Comparison of ENCODE assay signal across 20 cellular contexts in genomic region chr5:568809-569208, GRCh38. TPM values are rescaled to one million over a fixed set of nuclear protein-coding genes. Genes with fewer than 3 reads are reported as not detected.
DNase-seq lines count a peak whose midpoint lies in the region; ATAC-seq and TF ChIP-seq lines count a peak whose summit lies in the region.
"Had no signal": no experiment of that assay in that cellular context is flagged by ENCODE, and none has a peak within 500 bp of the region (broad histone marks: within the 10 kb centered on the region; RNA-seq: fewer than 3 reads in every experiment).

No MANE protein-coding gene starts in this region.

- no peak overlapping the region for H3K27ac ChIP-seq in RWPE2 (ENCODE audit: poor library complexity, severe bottlenecking)
- no peak overlapping the region for H3K27ac ChIP-seq in neuronal stem cell (replicated peaks; ENCODE audit: low read length)
- H3K27ac ChIP-seq in sigmoid colon = no peak overlapping the region
- H3K27ac ChIP-seq: GM23248, HL-60 had no signal

- ATAC-seq in activated CD8-positive, alpha-beta memory T cell treated with anti-CD3 and anti-CD28 coated beads, Interleukin-2, amount 10 ng/mL, durations not matched to agents 7 days and 5 days = no peak
- ATAC-seq in RWPE2 (ENCODE audit: low read depth) = no peak
- ATAC-seq in left lobe of liver = no peak
- ATAC-seq in activated T-helper 17 cell treated with anti-CD3 and anti-CD28 coated beads, Interleukin-2, amount 50 U/mL, for 72 hours (replicated peaks) = no peak

- H3K27ac Mint-ChIP-seq in activated CD8-positive, alpha-beta memory T cell treated with anti-CD3 and anti-CD28 coated beads, Interleukin-2, amount 10 ng/mL, durations not matched to agents 7 days and 5 days = no peak overlapping the region
- no peak overlapping the region for H3K27ac Mint-ChIP-seq in activated naive CD4-positive, alpha-beta T cell treated with anti-CD3 and anti-CD28 coated beads for 36 hours
- H3K27ac Mint-ChIP-seq in activated T-helper 17 cell treated with anti-CD3 and anti-CD28 coated beads, Interleukin-2, amount 50 U/mL, for 72 hours = no peak overlapping the region
- H3K27ac Mint-ChIP-seq: CD8-positive, alpha-beta memory T cell had no signal

- peaks cover 2% of the 10 kb centered on the region for H3K79me1 ChIP-seq in neuronal stem cell (ENCODE audit: low read depth, low read length)

- no peak for TF ChIP-seq EP300 in sigmoid colon (IDR thresholded peaks at IDR 0.05)

- H3K4me1 ChIP-seq in RWPE2 (ENCODE audit: insufficient read depth, poor library complexity, severe bottlenecking) (peaks cover 5% of the 10 kb centered on the region), neuronal stem cell (ENCODE audit: control insufficient read depth in 2 of 2, insufficient read depth in 1 of 2, low read depth in 1 of 2, low read length in 2 of 2) (no peaks in the 10 kb centered on the region), sigmoid colon (no peaks in the 10 kb centered on the region)

- H2AFZ ChIP-seq in neuronal stem cell (ENCODE audit: low read length) = no peak overlapping the region
- H2AFZ ChIP-seq: GM23248 had no signal

- H2BK15ac ChIP-seq in neuronal stem cell (ENCODE audit: low read length) = no peak overlapping the region

- no peak overlapping the region for H3K9ac ChIP-seq in neuronal stem cell (ENCODE audit: low read depth, low read length, poor library complexity)
- H3K9ac ChIP-seq: GM23248 had no signal

- no peak overlapping the region for H3K4me3 Mint-ChIP-seq in activated CD8-positive, alpha-beta memory T cell treated with anti-CD3 and anti-CD28 coated beads, Interleukin-2, amount 10 ng/mL, durations not matched to agents 7 days and 5 days
- no peak overlapping the region for H3K4me3 Mint-ChIP-seq in activated naive CD4-positive, alpha-beta T cell treated with anti-CD3 and anti-CD28 coated beads for 36 hours
- no peak overlapping the region for H3K4me3 Mint-ChIP-seq in activated T-helper 17 cell treated with anti-CD3 and anti-CD28 coated beads, Interleukin-2, amount 50 U/mL, for 72 hours
- H3K4me3 Mint-ChIP-seq: CD4-positive, CD25-positive, alpha-beta regulatory T cell; CD8-positive, alpha-beta memory T cell had no signal

- H3K4me3 ChIP-seq in RWPE2 (ENCODE audit: severe bottlenecking) (no peak overlapping the region), neuronal stem cell (ENCODE audit: low read length in 2 of 2) (peak overlapping the region in 1 of 2 donors; percentile 39), sigmoid colon (no peak overlapping the region)
- H3K4me3 ChIP-seq: GM23248 had no signal

- H2AK5ac ChIP-seq in neuronal stem cell (ENCODE audit: low read depth, low read length) = peak overlapping the region; percentile 70

- H4K91ac ChIP-seq in neuronal stem cell (ENCODE audit: low read depth, low read length, poor library complexity) = no peak overlapping the region

- CTCF ChIA-PET in activated CD8-positive, alpha-beta memory T cell treated with anti-CD3 and anti-CD28 coated beads, Interleukin-2, amount 10 ng/mL, durations not matched to agents 7 days and 5 days (lab: Charles Lee) = no interaction called here
- CTCF ChIA-PET in activated naive CD4-positive, alpha-beta T cell treated with anti-CD3 and anti-CD28 coated beads for 36 hours (lab: Charles Lee) = no interaction called here

- no peak overlapping the region for H4K8ac ChIP-seq in neuronal stem cell (ENCODE audit: low read depth, low read length)

- H3K36me3 Mint-ChIP-seq in activated CD8-positive, alpha-beta memory T cell treated with anti-CD3 and anti-CD28 coated beads, Interleukin-2, amount 10 ng/mL, durations not matched to agents 7 days and 5 days = no peaks in the 10 kb centered on the region
- no peaks in the 10 kb centered on the region for H3K36me3 Mint-ChIP-seq in activated naive CD4-positive, alpha-beta T cell treated with anti-CD3 and anti-CD28 coated beads for 36 hours (ENCODE audit: low read depth)
- H3K36me3 Mint-ChIP-seq in activated T-helper 17 cell treated with anti-CD3 and anti-CD28 coated beads, Interleukin-2, amount 50 U/mL, for 72 hours (ENCODE audit: low read depth) = no peaks in the 10 kb centered on the region
- H3K36me3 Mint-ChIP-seq: CD4-positive, CD25-positive, alpha-beta regulatory T cell; CD8-positive, alpha-beta memory T cell had no signal

- no peak overlapping the region for H2BK5ac ChIP-seq in neuronal stem cell (ENCODE audit: low read length)

- peak; percentile 23 for DNase-seq in activated CD8-positive, alpha-beta memory T cell treated with anti-CD3 and anti-CD28 coated beads, Interleukin-2, amount 10 ng/mL, durations not matched to agents 7 days and 5 days
- DNase-seq in activated CD8-positive, alpha-beta memory T cell treated with anti-CD3 and anti-CD28 coated beads for 24 hours = no peak
- peak; percentile 68 for DNase-seq in RWPE2 (ENCODE audit: low spot score)
- DNase-seq in neuronal stem cell (ENCODE audit: low spot score) = no peak
- peak; percentile 40 for DNase-seq in sigmoid colon
- no peak for DNase-seq in activated naive CD4-positive, alpha-beta T cell treated with anti-CD3 and anti-CD28 coated beads for 36 hours
- DNase-seq in left lobe of liver (ENCODE audit: low spot score) = no peak
- DNase-seq: 8988T; C1 segment of cervical spinal cord; CD4-positive, CD25-positive, alpha-beta regulatory T cell; CD8-positive, alpha-beta memory T cell; COR-L47; DMS 273 treated with DMSO at 0.1 percent for 48 hours; DMS53; DND-41; EL; GM23248; HCEC 1CT had no signal

- no peaks in the 10 kb centered on the region for H3K9me3 Mint-ChIP-seq in activated CD8-positive, alpha-beta memory T cell treated with anti-CD3 and anti-CD28 coated beads, Interleukin-2, amount 10 ng/mL, durations not matched to agents 7 days and 5 days (ENCODE audit: low read depth)
- H3K9me3 Mint-ChIP-seq in activated naive CD4-positive, alpha-beta T cell treated with anti-CD3 and anti-CD28 coated beads for 36 hours = no peaks in the 10 kb centered on the region
- H3K9me3 Mint-ChIP-seq in activated T-helper 17 cell treated with anti-CD3 and anti-CD28 coated beads, Interleukin-2, amount 50 U/mL, for 72 hours = no peaks in the 10 kb centered on the region
- H3K9me3 Mint-ChIP-seq: CD8-positive, alpha-beta memory T cell had no signal

- no peak overlapping the region for H2BK120ac ChIP-seq in neuronal stem cell (ENCODE audit: low read depth, low read length)

- no peaks in the 10 kb centered on the region for H3K36me3 ChIP-seq in RWPE2 (ENCODE audit: low read depth)
- no peaks in the 10 kb centered on the region for H3K36me3 ChIP-seq in neuronal stem cell (replicated peaks in 1 of 2; ENCODE audit: control insufficient read depth in 2 of 2, insufficient read depth in 2 of 2, low read length in 2 of 2)
- H3K36me3 ChIP-seq in sigmoid colon = no peaks in the 10 kb centered on the region

- no peak for TF ChIP-seq POLR2A in sigmoid colon (IDR thresholded peaks at IDR 0.05)

- H3K27me3 ChIP-seq in RWPE2 (ENCODE audit: insufficient read depth, poor library complexity, severe bottlenecking) (peaks cover 63% of the 10 kb centered on the region), neuronal stem cell (ENCODE audit: control insufficient read depth in 3 of 3, insufficient read depth in 3 of 3, low read depth in 1 of 3, low read length in 3 of 3) (peaks cover 0 to 55% (median 12%) of the 10 kb centered on the region in 3 experiments), sigmoid colon (peaks cover 5 to 56% (median 16%) of the 10 kb centered on the region in 3 donors)

- H3K4me2 ChIP-seq in neuronal stem cell (ENCODE audit: insufficient read depth, low read length, poor library complexity, severe bottlenecking) = no peak overlapping the region

- peak overlapping the region; percentile 80 for H3K18ac ChIP-seq in neuronal stem cell (ENCODE audit: low read length)

- H3K4me1 Mint-ChIP-seq in activated CD8-positive, alpha-beta memory T cell treated with anti-CD3 and anti-CD28 coated beads, Interleukin-2, amount 10 ng/mL, durations not matched to agents 7 days and 5 days = no peaks in the 10 kb centered on the region
- no peaks in the 10 kb centered on the region for H3K4me1 Mint-ChIP-seq in activated naive CD4-positive, alpha-beta T cell treated with anti-CD3 and anti-CD28 coated beads for 36 hours (ENCODE audit: low read depth)
- H3K4me1 Mint-ChIP-seq in activated T-helper 17 cell treated with anti-CD3 and anti-CD28 coated beads, Interleukin-2, amount 50 U/mL, for 72 hours = no peaks in the 10 kb centered on the region
- H3K4me1 Mint-ChIP-seq: CD8-positive, alpha-beta memory T cell had no signal

- peaks cover 16% of the 10 kb centered on the region for H3K27me3 Mint-ChIP-seq in activated CD8-positive, alpha-beta memory T cell treated with anti-CD3 and anti-CD28 coated beads, Interleukin-2, amount 10 ng/mL, durations not matched to agents 7 days and 5 days
- peaks cover 15% of the 10 kb centered on the region for H3K27me3 Mint-ChIP-seq in activated naive CD4-positive, alpha-beta T cell treated with anti-CD3 and anti-CD28 coated beads for 36 hours (ENCODE audit: low read depth)
- peaks cover 14% of the 10 kb centered on the region for H3K27me3 Mint-ChIP-seq in activated T-helper 17 cell treated with anti-CD3 and anti-CD28 coated beads, Interleukin-2, amount 50 U/mL, for 72 hours

- intact Hi-C loops in sigmoid colon (cut with DNase I) = no loop called here
- intact Hi-C loops in activated naive CD4-positive, alpha-beta T cell treated with anti-CD3 and anti-CD28 coated beads for 36 hours (cut with micrococcal nuclease) = no loop called here

- H3K9me3 ChIP-seq in RWPE2 (ENCODE audit: severe bottlenecking) (peaks cover 10% of the 10 kb centered on the region), neuronal stem cell (replicated peaks in 1 of 2; ENCODE audit: control insufficient read depth in 2 of 2, insufficient read depth in 1 of 2, low read depth in 1 of 2, low read length in 2 of 2) (peaks cover 7 to 13% of the 10 kb centered on the region in 2 donors), sigmoid colon (no peaks in the 10 kb centered on the region)

- no peak overlapping the region for H2BK12ac ChIP-seq in neuronal stem cell (ENCODE audit: low read length)

- H3K14ac ChIP-seq in neuronal stem cell (ENCODE audit: low read length) = no peak overlapping the region

- no CpG with 5 or more reads among the region's 8 CpGs for WGBS in neuronal stem cell (ENCODE audit: extremely low coverage in 2 of 2, insufficient read length in 2 of 2, insufficient replicate concordance in 1 of 2), 2 donors
- WGBS in sigmoid colon, 2 donors = 87 to 88% methylated on average over 8 of the region's 8 CpGs

- TF ChIP-seq CTCF in RWPE2 (IDR thresholded peaks at IDR 0.05; ENCODE audit: poor library complexity, severe bottlenecking) (no peak), sigmoid colon (IDR thresholded peaks at IDR 0.05) (no peak)

- H3K23ac ChIP-seq in neuronal stem cell (ENCODE audit: low read depth, low read length, poor library complexity) = peak overlapping the region; percentile 34

- H3K4ac ChIP-seq in neuronal stem cell (ENCODE audit: low read length) = no peak overlapping the region

RNA-seq across cellular contexts. Expression of gene CEP72, which starts 43.3 kb away (rescaled TPM):
- 10 to 100 TPM; 32.2 to 40.5 TPM for total RNA-seq in activated CD8-positive, alpha-beta memory T cell treated with anti-CD3 and anti-CD28 coated beads, Interleukin-2, amount 10 ng/mL, durations not matched to agents 7 days and 5 days
- 6.8 TPM for polyA plus RNA-seq in neuronal stem cell (2013, experiment 1 of 2)
- polyA plus RNA-seq in neuronal stem cell (2013, experiment 2 of 2) = 6.1 TPM
- total RNA-seq in sigmoid colon = 1 to 10 TPM in 2 of 4 donors, under 1 TPM in 2; 0.36 to 5.0 (median 1.4) TPM
- polyA plus RNA-seq in sigmoid colon = 1 to 10 TPM in 2 of 3 donors, under 1 TPM in 1; 0.60 to 7.1 (median 1.6) TPM
- 10 to 100 TPM; 18.3 to 18.8 TPM for total RNA-seq in activated naive CD4-positive, alpha-beta T cell treated with anti-CD3 and anti-CD28 coated beads for 36 hours
- total RNA-seq in left lobe of liver = 4.7 TPM
- 10 to 100 TPM; 30.0 to 30.9 TPM for total RNA-seq in activated T-helper 17 cell treated with anti-CD3 and anti-CD28 coated beads, Interleukin-2, amount 50 U/mL, for 72 hours

RNA-seq across cellular contexts. Expression of gene SLC9A3, which starts 44.6 kb away (rescaled TPM):
- total RNA-seq in activated CD8-positive, alpha-beta memory T cell treated with anti-CD3 and anti-CD28 coated beads, Interleukin-2, amount 10 ng/mL, durations not matched to agents 7 days and 5 days = 1 to 10 TPM; 1.3 to 1.7 TPM
- 3.3 TPM for polyA plus RNA-seq in neuronal stem cell (2013, experiment 1 of 2)
- polyA plus RNA-seq in neuronal stem cell (2013, experiment 2 of 2) = 3.2 TPM
- total RNA-seq in sigmoid colon = 1 to 10 TPM in 3 of 4 donors, under 1 TPM in 1; 0.83 to 2.5 (median 2.4) TPM
- polyA plus RNA-seq in sigmoid colon = 10 to 100 TPM; 12.0 to 51.3 (median 19.9) TPM
- total RNA-seq in activated naive CD4-positive, alpha-beta T cell treated with anti-CD3 and anti-CD28 coated beads for 36 hours = 1 to 10 TPM; 1.6 to 2.3 TPM
- total RNA-seq in left lobe of liver = 0.81 TPM
- total RNA-seq in activated T-helper 17 cell treated with anti-CD3 and anti-CD28 coated beads, Interleukin-2, amount 50 U/mL, for 72 hours = 1 to 10 TPM; 1.6 to 2.2 TPM

Comparison
In these comparisons a context has a peak if more than half of its experiments do, and no peak if none do; other contexts are left out.
1. DNase-seq: peak in activated CD8-positive, alpha-beta memory T cell treated with anti-CD3 and anti-CD28 coated beads, Interleukin-2, amount 10 ng/mL, durations not matched to agents 7 days and 5 days (single experiment), RWPE2 (single experiment) and sigmoid colon (single experiment); none in activated CD8-positive, alpha-beta memory T cell treated with anti-CD3 and anti-CD28 coated beads for 24 hours (single experiment), neuronal stem cell (single experiment), activated naive CD4-positive, alpha-beta T cell treated with anti-CD3 and anti-CD28 coated beads for 36 hours (single experiment) and left lobe of liver (single experiment).